ENCODE assay signal across 13 cellular contexts in genomic region chr3:123412811-123413588, GRCh38. TPM values are rescaled to one million over a fixed set of nuclear protein-coding genes. Genes with fewer than 3 reads are reported as not detected.
DNase-seq lines count a peak whose midpoint lies in the region; ATAC-seq and TF ChIP-seq lines count a peak whose summit lies in the region.
"Had no signal": no experiment of that assay in that cellular context is flagged by ENCODE, and none has a peak within 500 bp of the region (broad histone marks: within the 10 kb centered on the region; RNA-seq: fewer than 3 reads in every experiment).

No MANE protein-coding gene starts in this region.

- POLR2A ChIA-PET in MCF 10A (lab: Yijun Ruan, JAX), result no interaction called here

- no peak overlapping the region for H2AFZ ChIP-seq in parathyroid adenoma

- H3K9me3 Mint-ChIP-seq in MCF 10A (ENCODE audit: unreplicated experiment), result no peaks in the 10 kb centered on the region
- H3K9me3 Mint-ChIP-seq in immature natural killer cell, result no peaks in the 10 kb centered on the region

- H3K79me2 ChIP-seq in parathyroid adenoma, result no peaks in the 10 kb centered on the region

- TF ChIP-seq POLR2A in breast epithelium (IDR thresholded peaks at IDR 0.05) (no peak), uterus (IDR thresholded peaks at IDR 0.05) (peak in 1 of 2 donors; percentile 10)

- no peak overlapping the region for H3K9ac ChIP-seq in parathyroid adenoma

- H3K4me3 Mint-ChIP-seq in MCF 10A (ENCODE audit: unreplicated experiment), result no peak overlapping the region
- H3K4me3 Mint-ChIP-seq in immature natural killer cell, result no peak overlapping the region
- H3K4me3 Mint-ChIP-seq: activated CD8-positive, alpha-beta T cell treated with anti-CD3 and anti-CD28 coated beads, Interleukin-2, amount 10 ng/mL, durations not matched to agents 7 days and 5 days had no signal

- no TSS peak for BruUV-seq in MCF 10A (replicated peaks; lab: Mats Ljungman, UMichigan)

- DNase-seq in breast epithelium (ENCODE audit: low spot score in 2 of 2) (no peak), MCF 10A (ENCODE audit: unreplicated experiment) (no peak), hippocampal formation (lab: John Stamatoyannopoulos, UW) (peak; percentile 36 to 39), uterus (peak; percentile 68 to 69), SHP77 (lab: John Stamatoyannopoulos, UW) (no peak), immature natural killer cell (no peak)
- DNase-seq: activated CD8-positive, alpha-beta T cell treated with anti-CD3 and anti-CD28 coated beads, Interleukin-2, amount 10 ng/mL, durations not matched to agents 7 days and 5 days; amniotic stem cell; EL; foreskin keratinocyte had no signal

- H3K4me3 ChIP-seq in breast epithelium, result peak overlapping the region in 2 of 3 donors; percentile 21 to 54
- H3K4me3 ChIP-seq in parathyroid adenoma (ENCODE audit: low read depth, low read length), result no peak overlapping the region
- H3K4me3 ChIP-seq in uterus, result peak overlapping the region; percentile 19 to 34

- no peaks in the 10 kb centered on the region for H3K4me1 Mint-ChIP-seq in MCF 10A (ENCODE audit: insufficient read depth, unreplicated experiment)
- H3K4me1 Mint-ChIP-seq in immature natural killer cell, result no peaks in the 10 kb centered on the region

- H3K27ac ChIP-seq in breast epithelium (peak overlapping the region; percentile 45 to 68), parathyroid adenoma (peak overlapping the region; percentile 47), uterus (peak overlapping the region; percentile 88 to 93)
- H3K27ac ChIP-seq: foreskin keratinocyte had no signal

- no peak for TF ChIP-seq CTCF in breast epithelium (IDR thresholded peaks at IDR 0.05)
- no peak for TF ChIP-seq CTCF in MCF 10A (IDR thresholded peaks at IDR 0.05; ENCODE audit: unreplicated experiment)
- TF ChIP-seq CTCF in parathyroid adenoma (IDR thresholded peaks at IDR 0.05), result no peak
- TF ChIP-seq CTCF in uterus (IDR thresholded peaks at IDR 0.05), result no peak

- H3K27ac Mint-ChIP-seq in MCF 10A (ENCODE audit: low read depth, unreplicated experiment), result no peak overlapping the region
- no peak overlapping the region for H3K27ac Mint-ChIP-seq in immature natural killer cell
- H3K27ac Mint-ChIP-seq: activated CD8-positive, alpha-beta T cell treated with anti-CD3 and anti-CD28 coated beads, Interleukin-2, amount 10 ng/mL, durations not matched to agents 7 days and 5 days had no signal

- H3K9me3 ChIP-seq in breast epithelium (no peaks in the 10 kb centered on the region), parathyroid adenoma (ENCODE audit: control insufficient read depth, low read length) (no peaks in the 10 kb centered on the region), uterus (no peaks in the 10 kb centered on the region)

- H3K27me3 Mint-ChIP-seq in MCF 10A (ENCODE audit: insufficient read depth, unreplicated experiment), result peaks cover 25% of the 10 kb centered on the region
- peaks cover 0 to 6% (median 3%) of the 10 kb centered on the region in 3 donors for H3K27me3 Mint-ChIP-seq in immature natural killer cell (ENCODE audit: low read depth in 3 of 3)

- no peak for ATAC-seq in GM18498 (IDR thresholded peaks at IDR 0.05; ENCODE audit: unreplicated experiment)
- ATAC-seq: activated CD8-positive, alpha-beta T cell treated with anti-CD3 and anti-CD28 coated beads, Interleukin-2, amount 10 ng/mL, durations not matched to agents 7 days and 5 days; foreskin keratinocyte had no signal

- CTCF ChIA-PET in MCF 10A (lab: Yijun Ruan, JAX), result interaction anchor here (0.6 kb wide), 1 partner anchor 45 kb away, joined by 3 read pairs; no protein-coding TSS in a partner anchor

- H3K27me3 ChIP-seq in breast epithelium, result no peaks in the 10 kb centered on the region
- H3K27me3 ChIP-seq in parathyroid adenoma (ENCODE audit: control insufficient read depth, insufficient read depth, low read length), result no peaks in the 10 kb centered on the region
- H3K27me3 ChIP-seq in uterus, result no peaks in the 10 kb centered on the region

- H3K4me2 ChIP-seq in parathyroid adenoma (ENCODE audit: low read length), result no peak overlapping the region

- H3K36me3 ChIP-seq in breast epithelium, result no peaks in the 10 kb centered on the region
- H3K36me3 ChIP-seq in parathyroid adenoma (ENCODE audit: control insufficient read depth, insufficient read depth, low read length), result no peaks in the 10 kb centered on the region
- no peaks in the 10 kb centered on the region for H3K36me3 ChIP-seq in uterus

- intact Hi-C loops in breast epithelium (cut with DNase I; ENCODE audit: low total_unique reads), result loop anchor here (5.0 kb wide), 1 partner anchor 784 kb away; no protein-coding TSS in a partner anchor
- intact Hi-C loops in MCF 10A (cut with micrococcal nuclease), result no loop called here
- intact Hi-C loops in uterus (cut with DNase I; ENCODE audit: low total_unique reads), result no loop called here

- H3K36me3 Mint-ChIP-seq in MCF 10A (ENCODE audit: insufficient read depth, unreplicated experiment) (no peaks in the 10 kb centered on the region), immature natural killer cell (no peaks in the 10 kb centered on the region)

- H3K4me1 ChIP-seq in breast epithelium (no peaks in the 10 kb centered on the region), parathyroid adenoma (no peaks in the 10 kb centered on the region), uterus (peaks cover 0 to 21% of the 10 kb centered on the region in 2 donors)
- H3K4me1 ChIP-seq: foreskin keratinocyte had no signal

RNA-seq across cellular contexts. Expression of gene ADCY5, which starts 35.9 kb away (rescaled TPM):
- total RNA-seq in breast epithelium (10 to 100 TPM; 10.1 to 32.5 (median 11.5) TPM), MCF 10A (2022) (not detected in 2 replicates), uterus (10 to 100 TPM; 21.1 to 43.5 (median 34.7) TPM)
- polyA plus RNA-seq in immature natural killer cell, result under 1 TPM in 1 of 3 donors, not detected in 2; 0.03 TPM
- total RNA-seq: activated CD8-positive, alpha-beta T cell treated with anti-CD3 and anti-CD28 coated beads, Interleukin-2, amount 10 ng/mL, durations not matched to agents 7 days and 5 days; M059J had no signal

Comparison
In these comparisons a context has a peak if more than half of its experiments do, and no peak if none do; other contexts are left out.
1. RNA of gene ADCY5, which starts 35.9 kb away (total RNA-seq): 21.1 to 43.5 TPM in uterus and 10.1 to 32.5 TPM in breast epithelium; not detected in MCF 10A; every median in the first group is over 10 times any median in the second.
2. DNase-seq: peak in hippocampal formation (2 of 2) and uterus (2 of 2); none in breast epithelium (0 of 2), MCF 10A (single experiment), SHP77 (0 of 2) and immature natural killer cell (0 of 3).
3. Peak in every context shown above with its lines, with median percentiles within 50 percentile points of each other: H3K27ac ChIP-seq.